19 cellular contexts compared by ENCODE assay signal in the genomic region with DNA sequence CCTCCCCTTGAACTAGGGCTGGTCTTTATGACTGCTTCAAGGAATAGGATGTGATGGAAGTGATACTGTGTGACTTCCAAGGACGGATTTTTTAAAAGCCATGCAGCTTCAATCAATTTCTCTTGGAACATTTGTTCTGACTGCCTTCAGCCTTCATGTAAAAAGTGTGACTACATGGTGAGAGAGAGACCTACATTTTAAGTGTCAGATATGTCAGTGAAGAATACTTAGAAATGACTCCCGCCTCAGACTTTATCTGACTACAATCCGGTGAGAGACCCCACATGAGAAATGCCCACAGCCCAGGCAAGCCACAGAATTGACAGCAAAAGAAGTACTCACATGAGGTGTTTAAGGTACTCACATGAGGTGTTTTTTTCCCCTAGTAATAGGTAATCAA.
"Had no signal": no experiment of that assay in that cellular context is flagged by ENCODE, and none has a peak within 500 bp of the region (broad histone marks: within the 10 kb centered on the region; RNA-seq: fewer than 3 reads in every experiment).

No MANE protein-coding gene starts in this region.

- DNase-seq: dermis blood vessel endothelial cell; dorsolateral prefrontal cortex; effector CD4-positive, alpha-beta T cell; effector memory CD4-positive, alpha-beta T cell; foreskin keratinocyte; heart left ventricle; hypothalamus; immature natural killer cell; islet precursor cell; left cardiac atrium; left lung; left ventricle myocardium superior; lower lobe of right lung; mesenchymal stem cell; mucosa of descending colon had no signal

- H3K4me2 ChIP-seq: hepatocyte had no signal

- H3K4me3 ChIP-seq: coronary artery, dorsolateral prefrontal cortex, esophagus muscularis mucosa, gastroesophageal sphincter, heart left ventricle, hepatocyte, left lung, lower lobe of right lung, mucosa of descending colon had no signal

- H3K79me2 ChIP-seq: hepatocyte had no signal

- H3K36me3 ChIP-seq: esophagus muscularis mucosa, gastroesophageal sphincter, heart left ventricle, left lung, lower lobe of right lung had no signal

- H3K4me1 ChIP-seq: esophagus muscularis mucosa, foreskin keratinocyte, gastroesophageal sphincter, heart left ventricle, left lung, lower lobe of right lung had no signal

- H3K27ac ChIP-seq: coronary artery, dorsolateral prefrontal cortex, esophagus muscularis mucosa, foreskin keratinocyte, gastroesophageal sphincter, heart left ventricle, hepatocyte, left lung, lower lobe of right lung had no signal

- H3K27me3 ChIP-seq: dorsolateral prefrontal cortex, esophagus muscularis mucosa, foreskin keratinocyte, gastroesophageal sphincter, heart left ventricle, hepatocyte, left lung had no signal

- H2AFZ ChIP-seq: hepatocyte had no signal

- H3K9me3 ChIP-seq: esophagus muscularis mucosa, gastroesophageal sphincter, heart left ventricle, left lung, lower lobe of right lung, mucosa of descending colon had no signal
